6 cellular contexts compared by ENCODE assay signal in the genomic region with DNA sequence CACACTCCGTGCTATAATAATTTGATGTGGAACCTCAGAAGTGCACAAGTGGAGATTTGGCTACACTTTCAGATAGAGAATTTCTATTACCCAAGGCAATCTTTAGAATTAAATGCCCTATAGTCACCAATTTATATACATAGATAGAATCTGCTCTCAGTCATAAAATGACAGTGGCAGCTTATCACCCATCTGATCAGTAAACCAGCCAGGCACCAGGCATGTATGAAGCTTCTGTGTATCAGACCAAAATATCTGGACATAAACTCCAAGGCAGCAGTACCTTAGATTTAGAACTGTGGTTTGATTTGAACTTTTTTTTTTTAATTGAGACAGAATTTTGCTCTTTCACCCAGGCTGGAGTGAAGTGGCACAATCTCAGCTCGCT.
"Had no signal": no experiment of that assay in that cellular context is flagged by ENCODE, and none has a peak within 500 bp of the region (broad histone marks: within the 10 kb centered on the region; RNA-seq: fewer than 3 reads in every experiment).

No MANE protein-coding gene starts in this region.

- H2AFZ ChIP-seq: GM23338 had no signal

- H3K4me3 ChIP-seq: GM23338 had no signal

- ATAC-seq: GM23338, HepG2 had no signal

- H3K4me2 ChIP-seq: GM23338 had no signal

- H3K27ac ChIP-seq: HL-60 had no signal

- DNase-seq: H9, HCEC 1CT, KBM-7 had no signal
